In genomic region chr4:118760493-118760892, GRCh38 we compare ENCODE assay signal across 10 cellular contexts.
DNase-seq lines count a peak whose midpoint lies in the region; ATAC-seq and TF ChIP-seq lines count a peak whose summit lies in the region.
"Had no signal": no experiment of that assay in that cellular context is flagged by ENCODE, and none has a peak within 500 bp of the region (broad histone marks: within the 10 kb centered on the region; RNA-seq: fewer than 3 reads in every experiment).

No MANE protein-coding gene starts in this region.

- peaks cover 46% of the 10 kb centered on the region for H3K36me3 Mint-ChIP-seq in T-cell

- no peak overlapping the region for H3K4me3 Mint-ChIP-seq in T-cell
- H3K4me3 Mint-ChIP-seq: activated naive CD8-positive, alpha-beta T cell treated with anti-CD3 and anti-CD28 coated beads, Interleukin-2, amount 10 ng/mL, durations not matched to agents 7 days and 5 days had no signal

- H3K4me1 ChIP-seq in OCI-LY3 (ENCODE audit: low read length): peaks cover 26% of the 10 kb centered on the region

- H3K79me2 ChIP-seq in OCI-LY3 (ENCODE audit: low read length): 0 out of 2 replicates have a peak, but pooled peaks cover 3% of the 10 kb centered on the region

- H3K4me3 ChIP-seq in GM12864 (ENCODE audit: low read depth, low read length) (no peak overlapping the region), OCI-LY3 (ENCODE audit: low read length) (no peak overlapping the region)

- TF ChIP-seq CTCF in GM12864 (IDR thresholded peaks at IDR 0.05; ENCODE audit: low read depth, low read length, missing control alignments): no peak
- TF ChIP-seq CTCF in OCI-LY3 (IDR thresholded peaks at IDR 0.05; ENCODE audit: low read depth, low read length): no peak

- DNase-seq in GM12864 (ENCODE audit: low read depth): peak; percentile 39
- DNase-seq in NCI-H2081 treated with DMSO at 0.1 percent for 48 hours (lab: John Stamatoyannopoulos, UW): no peak
- no peak for DNase-seq in left colon
- no peak for DNase-seq in T-cell
- no peak for DNase-seq in AML-193 (lab: John Stamatoyannopoulos, UW)
- DNase-seq: activated naive CD8-positive, alpha-beta T cell treated with anti-CD3 and anti-CD28 coated beads, Interleukin-2, amount 10 ng/mL, durations not matched to agents 7 days and 5 days; kidney glomerular epithelial cell had no signal

- H4K20me1 ChIP-seq in OCI-LY3 (ENCODE audit: insufficient read depth, low read length): peaks cover 24% of the 10 kb centered on the region

- H3K27ac ChIP-seq in OCI-LY3 (ENCODE audit: low read length): no peak overlapping the region

- H3K36me3 ChIP-seq in OCI-LY3 (replicated peaks; ENCODE audit: low read depth, low read length): peaks cover 37% of the 10 kb centered on the region

- ATAC-seq in GM19452 (IDR thresholded peaks at IDR 0.05; ENCODE audit: unreplicated experiment) (peak; percentile 97), HG02973 (IDR thresholded peaks at IDR 0.05; ENCODE audit: unreplicated experiment) (peak; percentile 99), left colon (no peak), T-cell (replicated peaks in 1 of 4) (no peak)

- H3K9ac ChIP-seq in OCI-LY3 (ENCODE audit: low read length): no peak overlapping the region

- H3K27me3 Mint-ChIP-seq in T-cell: no peaks in the 10 kb centered on the region
- H3K27me3 Mint-ChIP-seq: activated naive CD8-positive, alpha-beta T cell treated with anti-CD3 and anti-CD28 coated beads, Interleukin-2, amount 10 ng/mL, durations not matched to agents 7 days and 5 days had no signal

- CTCF ChIA-PET in T-cell (lab: Charles Lee): no interaction called here

- H3K27me3 ChIP-seq in OCI-LY3 (ENCODE audit: low read depth, low read length): no peaks in the 10 kb centered on the region

- intact Hi-C loops in left colon (cut with DNase I, micrococcal nuclease): no loop called here

- no peak overlapping the region for H2AFZ ChIP-seq in OCI-LY3 (ENCODE audit: low read depth, low read length)

- POLR2A ChIA-PET in T-cell (lab: Charles Lee): no interaction called here

- H3K4me1 Mint-ChIP-seq in T-cell: peaks cover 0 to 1% (median 0%) of the 10 kb centered on the region in 3 donors

- no peaks in the 10 kb centered on the region for H3K9me3 Mint-ChIP-seq in T-cell
- H3K9me3 Mint-ChIP-seq: activated naive CD8-positive, alpha-beta T cell treated with anti-CD3 and anti-CD28 coated beads, Interleukin-2, amount 10 ng/mL, durations not matched to agents 7 days and 5 days had no signal

- H3K27ac Mint-ChIP-seq in T-cell: no peak overlapping the region
- H3K27ac Mint-ChIP-seq: activated naive CD8-positive, alpha-beta T cell treated with anti-CD3 and anti-CD28 coated beads, Interleukin-2, amount 10 ng/mL, durations not matched to agents 7 days and 5 days had no signal

- peak overlapping the region; percentile 57 for H3K4me2 ChIP-seq in OCI-LY3 (ENCODE audit: low read length)

- no peaks in the 10 kb centered on the region for H3K9me3 ChIP-seq in OCI-LY3 (ENCODE audit: insufficient read depth, low read length)

Comparison
In these comparisons a context has a peak if more than half of its experiments do, and no peak if none do; other contexts are left out.
1. ATAC-seq: peak in GM19452 (single experiment) and HG02973 (single experiment); none in left colon (single experiment) and T-cell (0 of 4).